25 cellular contexts compared by ENCODE assay signal in the genomic region with DNA sequence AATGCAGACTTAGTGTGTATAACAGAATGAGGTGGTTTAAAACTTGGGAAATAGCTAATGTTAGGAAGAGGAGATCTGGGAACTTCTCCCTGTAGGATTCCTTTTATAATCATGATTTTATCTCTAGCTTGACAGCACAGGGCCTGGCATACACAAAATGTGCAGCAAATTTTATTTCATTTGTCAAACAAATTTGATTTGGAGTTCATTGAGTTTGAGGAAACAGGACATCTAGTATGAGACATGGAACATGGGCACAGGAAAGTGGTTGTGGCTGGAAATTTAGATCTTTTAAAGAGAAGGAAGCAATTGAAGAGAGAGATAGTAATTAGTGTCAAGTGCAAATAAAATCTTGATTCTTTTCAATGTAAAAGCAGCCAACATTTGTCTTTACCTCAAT.
"Had no signal": no experiment of that assay in that cellular context is flagged by ENCODE, and none has a peak within 500 bp of the region (broad histone marks: within the 10 kb centered on the region; RNA-seq: fewer than 3 reads in every experiment).

No MANE protein-coding gene starts in this region.

- H3K27me3 ChIP-seq: MG63, Peyer's patch had no signal

- H3K4me2 ChIP-seq: PC-9 had no signal

- H3K9me3 Mint-ChIP-seq: T-cell had no signal

- H3K4me3 Mint-ChIP-seq: T-cell had no signal

- H3K36me3 ChIP-seq: MG63, Peyer's patch had no signal

- H3K4me1 ChIP-seq: Peyer's patch had no signal

- H3K27ac ChIP-seq: PC-9, Peyer's patch had no signal

- H3K4me1 Mint-ChIP-seq: T-cell had no signal

- DNase-seq: IMR-90, Karpas-422, KG1, MG63, NCI-H1092, NCI-H1417 treated with DMSO at 0.1 percent for 48 hours, NCI-H146, NCI-H1694 treated with DMSO at 0.1 percent for 48 hours, NCI-H1930, NCI-H2081, NCI-H2107, NCI-H2171 treated with DMSO at 0.1 percent for 48 hours, NCI-H345, NCI-H446 treated with DMSO at 0.1 percent for 48 hours, NCI-H510A treated with DMSO at 0.1 percent for 48 hours, NCI-H526, NCI-H748 treated with DMSO at 0.1 percent for 48 hours, OCI-M1, PC-9, Peyer's patch, SIG-M5, SW 1271, T-cell had no signal

- H3K9me3 ChIP-seq: MG63, Peyer's patch had no signal

- H3K36me3 Mint-ChIP-seq: T-cell had no signal

- H2AFZ ChIP-seq: PC-9 had no signal

- ATAC-seq: HepG2, Right ventricle myocardium inferior, T-cell had no signal

- H3K4me3 ChIP-seq: MG63, PC-9, Peyer's patch had no signal

- H3K27ac Mint-ChIP-seq: T-cell had no signal
